Comparison of ENCODE assay signal across 1 cellular context in genomic region chrX:154987940-154988339, GRCh38.
TF ChIP-seq lines count a peak whose summit lies in the region.

No MANE protein-coding gene starts in this region.

TF ChIP-seq in HepG2, 621 proteins besides CTCF, POLR2A, EP300 and RAD21 (continued from another document and continues in another):
- TF ChIP-seq RERE (CRISPR knock-in tag; IDR thresholded peaks at IDR 0.05; ENCODE audit: low read depth) = peak; percentile 91
- TF ChIP-seq SOX5 (CRISPR knock-in tag; IDR thresholded peaks at IDR 0.05; ENCODE audit: borderline replicate concordance) = peak; percentile 88
- no peak for TF ChIP-seq NFE2L1 (CRISPR knock-in tag; IDR thresholded peaks at IDR 0.05; ENCODE audit: borderline replicate concordance)
- peak; percentile 69; the same call in 1 of the 2 replicates for TF ChIP-seq FOXO1 (CRISPR knock-in tag; IDR thresholded peaks at IDR 0.05)
- no peak for TF ChIP-seq ZNF251 (CRISPR knock-in tag; IDR thresholded peaks at IDR 0.05)
- peak; percentile 86 for TF ChIP-seq FOXP4 (CRISPR knock-in tag; IDR thresholded peaks at IDR 0.05)
- peak; percentile 84; the same call in 1 of the 2 replicates for TF ChIP-seq AHDC1 (CRISPR knock-in tag; IDR thresholded peaks at IDR 0.05; ENCODE audit: borderline replicate concordance)
- TF ChIP-seq U2AF1 (optimal IDR thresholded peaks at IDR 0.05; ENCODE audit: low read depth, low read length) = no peak
- peak; percentile 83 for TF ChIP-seq PAXIP1 (CRISPR knock-in tag; conservative IDR thresholded peaks at IDR 0.05)
- TF ChIP-seq EHMT2 (IDR thresholded peaks at IDR 0.05; ENCODE audit: borderline replicate concordance, low read depth, low read length) = 0 out of 2 replicates have a peak, but pooled peaks have one; percentile 19
- TF ChIP-seq TCF7L2 (IDR thresholded peaks at IDR 0.05; ENCODE audit: low read depth, low read length) = 0 out of 2 replicates have a peak, but pooled peaks have one; percentile 40
- TF ChIP-seq SIN3B (IDR thresholded peaks at IDR 0.05; ENCODE audit: low read length) = no peak
- TF ChIP-seq NFYB (CRISPR knock-in tag; IDR thresholded peaks at IDR 0.05) = no peak
- TF ChIP-seq RARA (CRISPR knock-in tag; IDR thresholded peaks at IDR 0.05) = peak; percentile 52; the same call in 1 of the 2 replicates
- TF ChIP-seq ZBTB1 (CRISPR knock-in tag; IDR thresholded peaks at IDR 0.05; ENCODE audit: borderline replicate concordance) = no peak
- TF ChIP-seq SETDB1 (CRISPR knock-in tag; IDR thresholded peaks at IDR 0.05; ENCODE audit: borderline replicate concordance) = no peak
- peak; percentile 66; the same call in 1 of the 2 replicates for TF ChIP-seq HMG20B (CRISPR knock-in tag; conservative IDR thresholded peaks at IDR 0.05)
- TF ChIP-seq CEBPG (CRISPR knock-in tag; IDR thresholded peaks at IDR 0.05) = peak; percentile 66
- no peak for TF ChIP-seq LCORL (IDR thresholded peaks at IDR 0.05)
- TF ChIP-seq LCORL (CRISPR knock-in tag; IDR thresholded peaks at IDR 0.05) = no peak
- no peak for TF ChIP-seq YY1 (IDR thresholded peaks at IDR 0.05; ENCODE audit: insufficient read depth, insufficient replicate concordance, low read depth, low read length)
- peak; percentile 71; the same call in 1 of the 2 replicates for TF ChIP-seq TBX2 (CRISPR knock-in tag; IDR thresholded peaks at IDR 0.05; ENCODE audit: borderline replicate concordance)
- TF ChIP-seq SOX6 (IDR thresholded peaks at IDR 0.05) = no peak
- peak; percentile 89 for TF ChIP-seq SOX6 (CRISPR knock-in tag; IDR thresholded peaks at IDR 0.05)
- no peak for TF ChIP-seq DNMT1 (CRISPR knock-in tag; IDR thresholded peaks at IDR 0.05)
- peak; percentile 66 for TF ChIP-seq ARID3A (IDR thresholded peaks at IDR 0.05; ENCODE audit: low read depth, low read length)
- no peak for TF ChIP-seq ZNF574 (CRISPR knock-in tag; IDR thresholded peaks at IDR 0.05)
- peak; percentile 75 for TF ChIP-seq TEAD3 (CRISPR knock-in tag; optimal IDR thresholded peaks at IDR 0.05; ENCODE audit: borderline replicate concordance)
- TF ChIP-seq PITX1 (CRISPR knock-in tag; IDR thresholded peaks at IDR 0.05) = 0 out of 2 replicates have a peak, but pooled peaks have one; percentile 48
- no peak for TF ChIP-seq ZNF704 (CRISPR knock-in tag; IDR thresholded peaks at IDR 0.05; ENCODE audit: borderline replicate concordance)
- TF ChIP-seq FOSL2 (CRISPR knock-in tag; IDR thresholded peaks at IDR 0.05) = peak; percentile 27; the same call in 1 of the 2 replicates
- TF ChIP-seq KDM5A (IDR thresholded peaks at IDR 0.05; ENCODE audit: borderline replicate concordance, low read length) = no peak
- TF ChIP-seq PHF21A (CRISPR knock-in tag; IDR thresholded peaks at IDR 0.05) = peak; percentile 24; the same call in 1 of the 2 replicates
- TF ChIP-seq RXRB (CRISPR knock-in tag; IDR thresholded peaks at IDR 0.05; ENCODE audit: borderline replicate concordance) = peak; percentile 52
- no peak for TF ChIP-seq ZNF383 (CRISPR knock-in tag; IDR thresholded peaks at IDR 0.05; ENCODE audit: borderline replicate concordance)
- peak; percentile 83 for TF ChIP-seq SAP130 (CRISPR knock-in tag; IDR thresholded peaks at IDR 0.05; ENCODE audit: low read depth)
